Comparison of ENCODE assay signal across 12 cellular contexts in genomic region chr2:36951574-36951973, GRCh38. TPM values are rescaled to one million over a fixed set of nuclear protein-coding genes. Genes with fewer than 3 reads are reported as not detected.
DNase-seq lines count a peak whose midpoint lies in the region; ATAC-seq, FAIRE-seq and TF ChIP-seq lines count a peak whose summit lies in the region.
"Had no signal": no experiment of that assay in that cellular context is flagged by ENCODE, and none has a peak within 500 bp of the region (broad histone marks: within the 10 kb centered on the region; RNA-seq: fewer than 3 reads in every experiment).

No MANE protein-coding gene starts in this region.

- no peaks in the 10 kb centered on the region for H3K9me3 ChIP-seq in skeletal muscle tissue (ENCODE audit: control insufficient read depth in 3 of 3, low read length in 3 of 3)
- H3K9me3 ChIP-seq in ascending aorta = no peaks in the 10 kb centered on the region

- no peak overlapping the region for H3K4me3 Mint-ChIP-seq in WTC11

- peak overlapping the region; percentile 40; the same call in 1 of the 2 replicates for H3K27ac Mint-ChIP-seq in WTC11

- peaks cover 51% of the 10 kb centered on the region for H3K4me1 Mint-ChIP-seq in WTC11

- H3K4me1 ChIP-seq in skeletal muscle tissue (ENCODE audit: control insufficient read depth in 3 of 3, insufficient read depth in 3 of 3, low read length in 3 of 3) = peaks cover 10 to 18% (median 12%) of the 10 kb centered on the region in 3 donors
- peaks cover 0 to 12% of the 10 kb centered on the region in 2 donors for H3K4me1 ChIP-seq in ascending aorta

- 0 out of 2 replicates have a peak, but pooled peaks cover 2% of the 10 kb centered on the region for H3K36me3 Mint-ChIP-seq in WTC11

- no peaks in the 10 kb centered on the region for H3K9me3 Mint-ChIP-seq in WTC11

- peak; percentile 76 to 81 for ATAC-seq in activated CD4-positive, CD25-positive, alpha-beta regulatory T cell treated with anti-CD3 and anti-CD28 coated beads, Interleukin-2, amount 50 U/mL, for 24 hours
- peak; percentile 31; the same call in 1 of the 2 replicates for ATAC-seq in WTC11
- ATAC-seq: HepG2 had no signal

- H3K27me3 ChIP-seq in skeletal muscle tissue (ENCODE audit: control insufficient read depth in 3 of 3, insufficient read depth in 3 of 3, low read length in 3 of 3) (no peaks in the 10 kb centered on the region), ascending aorta (no peaks in the 10 kb centered on the region)

- POLR2A ChIA-PET in WTC11 (lab: Charles Lee) = interaction anchor here (0.6 to 1.4 kb wide), 2 partner anchors 11 to 21 kb away, joined by 3 to 5 read pairs; no protein-coding TSS in a partner anchor

- H3K36me3 ChIP-seq in skeletal muscle tissue (ENCODE audit: control insufficient read depth in 3 of 3, insufficient read depth in 3 of 3, low read length in 3 of 3) (no peaks in the 10 kb centered on the region), ascending aorta (no peaks in the 10 kb centered on the region)

- CTCF ChIA-PET in WTC11 (lab: Charles Lee) = interaction anchor here (0.6 kb wide), 1 partner anchor 15 kb away, joined by 3 read pairs; no protein-coding TSS in a partner anchor

- H3K9ac ChIP-seq in skeletal muscle tissue (ENCODE audit: low read depth in 1 of 3, low read length in 3 of 3) = no peak overlapping the region

- no peak for TF ChIP-seq CTCF in WTC11 (IDR thresholded peaks at IDR 0.05)
- no peak for TF ChIP-seq CTCF in foreskin fibroblast (IDR thresholded peaks at IDR 0.05; ENCODE audit: low read depth, low read length)
- no peak for TF ChIP-seq CTCF in ascending aorta (IDR thresholded peaks at IDR 0.05)

- intact Hi-C loops in ascending aorta (cut with DNase I) = no loop called here

- H3K4me3 ChIP-seq in foreskin fibroblast (ENCODE audit: low read depth in 1 of 2, low read length in 2 of 2) = no peak overlapping the region
- no peak overlapping the region for H3K4me3 ChIP-seq in skeletal muscle tissue (ENCODE audit: low read length in 3 of 3)
- no peak overlapping the region for H3K4me3 ChIP-seq in ascending aorta

- DNase-seq in activated CD4-positive, CD25-positive, alpha-beta regulatory T cell (lab: John Stamatoyannopoulos, UW) = no peak
- no peak for DNase-seq in WTC11 (ENCODE audit: low spot score)
- DNase-seq in foreskin fibroblast = peak; percentile 28 to 64
- DNase-seq in mesenteric fat pad (ENCODE audit: low spot score) = no peak
- DNase-seq in ascending aorta (ENCODE audit: low spot score in 2 of 2) = no peak
- DNase-seq in GM19239 (ENCODE audit: insufficient read length, low spot score) = no peak
- DNase-seq: GDM1, occipital lobe, T-helper 1 cell had no signal

- H3K27me3 Mint-ChIP-seq in WTC11 (ENCODE audit: low read depth) = no peaks in the 10 kb centered on the region

- peak overlapping the region; percentile 71 for H3K27ac ChIP-seq in skeletal muscle tissue (ENCODE audit: low read depth, low read length)
- H3K27ac ChIP-seq in ascending aorta = peak overlapping the region in 1 of 2 donors; percentile 52

- FAIRE-seq in GM19239 (lab: Jason Lieb, UNC) = no peak
- FAIRE-seq: HepG2 had no signal

TF ChIP-seq in WTC11, 78 proteins besides CTCF, POLR2A, EP300 and RAD21:
- no peak for TF ChIP-seq USF2 (CRISPR knock-in tag; IDR thresholded peaks at IDR 0.05)
- no peak for TF ChIP-seq ZNF671 (CRISPR knock-in tag; IDR thresholded peaks at IDR 0.05)
- TF ChIP-seq ZNF423 (CRISPR knock-in tag; IDR thresholded peaks at IDR 0.05) = peak; percentile 72
- TF ChIP-seq ZNF121 (CRISPR knock-in tag; IDR thresholded peaks at IDR 0.05) = no peak
- TF ChIP-seq JAZF1 (CRISPR knock-in tag; IDR thresholded peaks at IDR 0.05) = no peak

RNA-seq across cellular contexts. Expression of gene STRN, which starts 14.8 kb away (rescaled TPM):
- total RNA-seq in WTC11 (2021) (31.1 to 34.7 TPM (median 31.3 TPM) in 3 replicates), skeletal muscle tissue (15.7 TPM), mesenteric fat pad (26.2 TPM), ascending aorta (4.3 TPM)

Comparison
In these comparisons a context has a peak if more than half of its experiments do, and no peak if none do; other contexts are left out.
1. DNase-seq: peak in foreskin fibroblast (2 of 2); none in activated CD4-positive, CD25-positive, alpha-beta regulatory T cell (0 of 4), WTC11 (single experiment), mesenteric fat pad (single experiment), ascending aorta (0 of 2) and GM19239 (single experiment).